2 cellular contexts compared by ENCODE assay signal in the genomic region with DNA sequence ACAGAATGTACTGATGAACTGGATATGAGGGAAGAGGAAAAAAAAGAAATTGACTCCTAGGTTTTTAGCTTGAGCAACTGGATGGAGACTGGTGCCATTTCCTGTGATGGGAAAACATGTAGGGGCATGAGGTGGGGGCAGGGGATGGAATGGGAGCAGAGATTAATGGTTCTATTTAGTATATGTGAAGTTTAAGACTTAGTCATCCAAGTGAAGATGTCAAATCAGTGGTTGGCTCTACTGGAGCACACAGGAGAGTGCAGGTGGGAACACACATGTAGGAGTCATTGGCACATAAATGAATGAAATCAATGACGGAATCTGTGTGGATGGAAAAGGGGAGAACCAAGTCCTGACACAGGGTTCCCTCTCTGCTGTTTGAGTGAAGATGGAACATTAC.
TF ChIP-seq lines count a peak whose summit lies in the region.

No MANE protein-coding gene starts in this region.

TF ChIP-seq in SK-N-SH, 30 proteins besides CTCF, POLR2A, EP300 and RAD21 (continued from another document):
- TF ChIP-seq, protein P1, sequence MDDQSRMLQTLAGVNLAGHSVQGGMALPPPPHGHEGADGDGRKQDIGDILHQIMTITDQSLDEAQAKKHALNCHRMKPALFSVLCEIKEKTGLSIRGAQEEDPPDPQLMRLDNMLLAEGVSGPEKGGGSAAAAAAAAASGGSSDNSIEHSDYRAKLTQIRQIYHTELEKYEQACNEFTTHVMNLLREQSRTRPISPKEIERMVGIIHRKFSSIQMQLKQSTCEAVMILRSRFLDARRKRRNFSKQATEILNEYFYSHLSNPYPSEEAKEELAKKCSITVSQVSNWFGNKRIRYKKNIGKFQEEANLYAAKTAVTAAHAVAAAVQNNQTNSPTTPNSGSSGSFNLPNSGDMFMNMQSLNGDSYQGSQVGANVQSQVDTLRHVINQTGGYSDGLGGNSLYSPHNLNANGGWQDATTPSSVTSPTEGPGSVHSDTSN (IDR thresholded peaks at IDR 0.05): peak; percentile 48; the same call in 1 of the 2 replicates
- no peak for TF ChIP-seq RCOR1 (IDR thresholded peaks at IDR 0.05; ENCODE audit: low read length)

TF ChIP-seq in H1, 55 proteins besides CTCF, POLR2A, EP300 and RAD21 (continued from another document):
- TF ChIP-seq SIRT6 (IDR thresholded peaks at IDR 0.05; ENCODE audit: low read length): no peak
- TF ChIP-seq RXRA (IDR thresholded peaks at IDR 0.05; ENCODE audit: insufficient read depth, low read depth, low read length): no peak
- TF ChIP-seq CHD2 (IDR thresholded peaks at IDR 0.05; ENCODE audit: low read length): no peak
- no peak for TF ChIP-seq SAP30 (IDR thresholded peaks at IDR 0.05; ENCODE audit: insufficient read depth, insufficient replicate concordance, low read length)
- TF ChIP-seq NANOG (IDR thresholded peaks at IDR 0.05; ENCODE audit: insufficient read depth, low read depth, low read length, poor library complexity, severe bottlenecking): no peak
- TF ChIP-seq NRF1 (IDR thresholded peaks at IDR 0.05; ENCODE audit: low read depth, low read length): no peak
- TF ChIP-seq, protein P2, sequence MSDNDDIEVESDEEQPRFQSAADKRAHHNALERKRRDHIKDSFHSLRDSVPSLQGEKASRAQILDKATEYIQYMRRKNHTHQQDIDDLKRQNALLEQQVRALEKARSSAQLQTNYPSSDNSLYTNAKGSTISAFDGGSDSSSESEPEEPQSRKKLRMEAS (IDR thresholded peaks at IDR 0.05): no peak
- TF ChIP-seq EGR1 (IDR thresholded peaks at IDR 0.05; ENCODE audit: borderline replicate concordance, low read depth, low read length): no peak
- no peak for TF ChIP-seq RBBP5 (IDR thresholded peaks at IDR 0.05; ENCODE audit: borderline replicate concordance, low read depth, low read length)
- no peak for TF ChIP-seq CTBP2 (IDR thresholded peaks at IDR 0.05; ENCODE audit: borderline replicate concordance, insufficient read depth, insufficient read length, low read length)
- no peak for TF ChIP-seq BCL11A (IDR thresholded peaks at IDR 0.05; ENCODE audit: low read depth in 2 of 2, low read length in 2 of 2)
- TF ChIP-seq ASH2L (IDR thresholded peaks at IDR 0.05; ENCODE audit: low read length): no peak
- TF ChIP-seq, protein P3, sequence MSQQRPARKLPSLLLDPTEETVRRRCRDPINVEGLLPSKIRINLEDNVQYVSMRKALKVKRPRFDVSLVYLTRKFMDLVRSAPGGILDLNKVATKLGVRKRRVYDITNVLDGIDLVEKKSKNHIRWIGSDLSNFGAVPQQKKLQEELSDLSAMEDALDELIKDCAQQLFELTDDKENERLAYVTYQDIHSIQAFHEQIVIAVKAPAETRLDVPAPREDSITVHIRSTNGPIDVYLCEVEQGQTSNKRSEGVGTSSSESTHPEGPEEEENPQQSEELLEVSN (IDR thresholded peaks at IDR 0.05): no peak
- no peak for TF ChIP-seq CBX5 (IDR thresholded peaks at IDR 0.05; ENCODE audit: low read depth, low read length)
